12 cellular contexts compared by ENCODE assay signal in genomic region chr18:23784811-23785245, GRCh38.
DNase-seq lines count a peak whose midpoint lies in the region; ATAC-seq and TF ChIP-seq lines count a peak whose summit lies in the region.
"Had no signal": no experiment of that assay in that cellular context is flagged by ENCODE, and none has a peak within 500 bp of the region (broad histone marks: within the 10 kb centered on the region; RNA-seq: fewer than 3 reads in every experiment).

No MANE protein-coding gene starts in this region.

- CTCF ChIA-PET in A673 (lab: Charles Lee), result no interaction called here

- peaks cover 4% of the 10 kb centered on the region for H3K9me3 ChIP-seq in A673 (ENCODE audit: low read depth, low read length, poor library complexity, severe bottlenecking)

- H3K4me3 ChIP-seq in A673 (ENCODE audit: low read depth, low read length, poor library complexity, severe bottlenecking) (no peak overlapping the region), astrocyte of the cerebellum (ENCODE audit: low read depth, low read length) (no peak overlapping the region)

- intact Hi-C loops in A673 (cut with micrococcal nuclease; ENCODE audit: unreplicated experiment), result no loop called here

- H3K27me3 ChIP-seq in A673 (replicated peaks; ENCODE audit: insufficient read depth, low read depth, low read length, poor library complexity), result no peaks in the 10 kb centered on the region

- DNase-seq in A673 (ENCODE audit: low spot score), result peak; percentile 34
- peak; percentile 81 for DNase-seq in HCEC 1CT
- DNase-seq in astrocyte of the cerebellum (ENCODE audit: low read depth), result peak; percentile 15
- DNase-seq in islet precursor cell, result peak; percentile 88
- no peak for DNase-seq in COLO668 (lab: John Stamatoyannopoulos, UW; ENCODE audit: unreplicated experiment)
- DNase-seq: C1 segment of cervical spinal cord, NCI-H2107, occipital lobe, substantia nigra had no signal

- H3K27ac ChIP-seq in A673 (ENCODE audit: low read depth, low read length, poor library complexity, severe bottlenecking), result no peak overlapping the region

- no TSS peak for BruUV-seq in A673 (replicated peaks; lab: Mats Ljungman, UMichigan)

- POLR2A ChIA-PET in A673 (lab: Charles Lee; ENCODE audit: low non-redundant PET), result no interaction called here

- in situ Hi-C loops in astrocyte of the cerebellum (cut with HindIII; ENCODE audit: low sequenced_read_pairs), result no loop called here

- H3K36me3 ChIP-seq in A673 (ENCODE audit: insufficient read depth, low read length, poor library complexity, severe bottlenecking), result no peaks in the 10 kb centered on the region

- H3K4me1 ChIP-seq in A673 (ENCODE audit: insufficient read depth, low read length, poor library complexity, severe bottlenecking), result no peaks in the 10 kb centered on the region

- no peak for TF ChIP-seq CTCF in A673 (conservative IDR thresholded peaks at IDR 0.05; ENCODE audit: low read depth, low read length)
- no peak for TF ChIP-seq CTCF in astrocyte of the cerebellum (IDR thresholded peaks at IDR 0.05; ENCODE audit: low read depth, low read length, missing control alignments)

- no peak for ATAC-seq in GM18519 (IDR thresholded peaks at IDR 0.05; ENCODE audit: low FRiP score, unreplicated experiment)
- no peak for ATAC-seq in GM21576 (IDR thresholded peaks at IDR 0.05; ENCODE audit: unreplicated experiment)
- ATAC-seq in GM21529 (IDR thresholded peaks at IDR 0.05; ENCODE audit: unreplicated experiment), result no peak
